Comparison of ENCODE assay signal across 8 cellular contexts in genomic region chr7:90595341-90595800, GRCh38. TPM values are rescaled to one million over a fixed set of nuclear protein-coding genes. Genes with fewer than 3 reads are reported as not detected.
A peak's percentile ranks its signal among the peaks of the same experiment; 100 is the strongest.
DNase-seq lines count a peak whose midpoint lies in the region; ATAC-seq and TF ChIP-seq lines count a peak whose summit lies in the region.

No MANE protein-coding gene starts in this region.

- peak; percentile 5 for ATAC-seq in GM19372 (IDR thresholded peaks at IDR 0.05; ENCODE audit: low read depth, unreplicated experiment)
- ATAC-seq in GM21576 (IDR thresholded peaks at IDR 0.05; ENCODE audit: unreplicated experiment): no peak

- CTCF ChIA-PET in RWPE1 (lab: Yijun Ruan, JAX): interaction anchor here (1.4 to 1.6 kb wide), 2 partner anchors 10 to 31 kb away, joined by 3 to 7 read pairs; no protein-coding TSS in a partner anchor

- peak overlapping the region; percentile 92 for H3K27ac ChIP-seq in RWPE1

- TF ChIP-seq CTCF in RWPE1 (conservative IDR thresholded peaks at IDR 0.05; ENCODE audit: low read depth): no peak

- DNase-seq in A172 (ENCODE audit: low spot score) (peak; percentile 29), RWPE1 (ENCODE audit: low spot score) (peak; percentile 13), fibroblast of peridontal ligament (ENCODE audit: extremely low read depth) (peak; percentile 18), retina (peak; percentile 70), NCI-H226 (no peak)
- DNase-seq in activated effector memory CD4-positive, alpha-beta T cell treated with anti-CD3 and anti-CD28 coated beads, Interleukin-2, amount 50 U/mL, for 16 hours: no peak

- POLR2A ChIA-PET in RWPE1 (lab: Yijun Ruan, JAX; ENCODE audit: low non-redundant PET): no interaction called here

RNA-seq across cellular contexts. Expression of gene CDK14, which starts 0.8 kb away (rescaled TPM):
- total RNA-seq in A172 (2014; rRNA removed; shearing (Covaris generic)): 19.6 and 22.3 TPM in 2 replicates

Comparison
In these comparisons a context has a peak if more than half of its experiments do, and no peak if none do; other contexts are left out.
1. DNase-seq: peak in A172 (single experiment), RWPE1 (single experiment), fibroblast of peridontal ligament (single experiment) and retina (single experiment); none in activated effector memory CD4-positive, alpha-beta T cell treated with anti-CD3 and anti-CD28 coated beads, Interleukin-2, amount 50 U/mL, for 16 hours (single experiment) and NCI-H226 (single experiment).